ENCODE assay signal across 8 cellular contexts in genomic region chr22:38352436-38352835, GRCh38.
"Had no signal": no experiment of that assay in that cellular context is flagged by ENCODE, and none has a peak within 500 bp of the region (broad histone marks: within the 10 kb centered on the region; RNA-seq: fewer than 3 reads in every experiment).

No MANE protein-coding gene starts in this region.

- H3K4me1 Mint-ChIP-seq: activated naive CD8-positive, alpha-beta T cell treated with anti-CD3 and anti-CD28 coated beads for 36 hours; activated T-helper 17 cell treated with anti-CD3 and anti-CD28 coated beads, Interleukin-2, amount 50 U/mL, for 72 hours had no signal

- H3K27ac Mint-ChIP-seq: activated naive CD8-positive, alpha-beta T cell treated with anti-CD3 and anti-CD28 coated beads for 36 hours; activated T-helper 17 cell treated with anti-CD3 and anti-CD28 coated beads, Interleukin-2, amount 50 U/mL, for 72 hours; naive thymus-derived CD8-positive, alpha-beta T cell; neural progenitor cell; stimulated activated effector memory CD8-positive, alpha-beta T cell treated with anti-CD3 and anti-CD28 coated beads, Interleukin-12 subunit alpha, Interleukin-12 subunit beta, amount 100 ng/mL, for 72 hours; T-helper 1 cell treated with Interleukin-12 subunit alpha and Interleukin-12 subunit beta and Interleukin-4 antibody, amounts not matched to agents 30 μg/mL and 1 μg/mL, for 36 hours; WTC11 had no signal

- H3K4me3 Mint-ChIP-seq: activated naive CD8-positive, alpha-beta T cell treated with anti-CD3 and anti-CD28 coated beads for 36 hours; activated T-helper 17 cell treated with anti-CD3 and anti-CD28 coated beads, Interleukin-2, amount 50 U/mL, for 72 hours; naive thymus-derived CD8-positive, alpha-beta T cell; neural progenitor cell; stimulated activated effector memory CD8-positive, alpha-beta T cell treated with anti-CD3 and anti-CD28 coated beads, Interleukin-12 subunit alpha, Interleukin-12 subunit beta, amount 100 ng/mL, for 72 hours; stimulated activated naive CD8-positive, alpha-beta T cell treated with anti-CD3 and anti-CD28 coated beads, Interleukin-15, amount 100 ng/mL, for 72 hours; T-helper 1 cell treated with Interleukin-12 subunit alpha and Interleukin-12 subunit beta and Interleukin-4 antibody, amounts not matched to agents 30 μg/mL and 1 μg/mL, for 36 hours; WTC11 had no signal

- H3K27me3 Mint-ChIP-seq: activated naive CD8-positive, alpha-beta T cell treated with anti-CD3 and anti-CD28 coated beads for 36 hours; activated T-helper 17 cell treated with anti-CD3 and anti-CD28 coated beads, Interleukin-2, amount 50 U/mL, for 72 hours had no signal

- H3K36me3 Mint-ChIP-seq: activated naive CD8-positive, alpha-beta T cell treated with anti-CD3 and anti-CD28 coated beads for 36 hours; naive thymus-derived CD8-positive, alpha-beta T cell had no signal

- H3K9me3 Mint-ChIP-seq: activated naive CD8-positive, alpha-beta T cell treated with anti-CD3 and anti-CD28 coated beads for 36 hours; activated T-helper 17 cell treated with anti-CD3 and anti-CD28 coated beads, Interleukin-2, amount 50 U/mL, for 72 hours; naive thymus-derived CD8-positive, alpha-beta T cell; neural progenitor cell; stimulated activated effector memory CD8-positive, alpha-beta T cell treated with anti-CD3 and anti-CD28 coated beads, Interleukin-12 subunit alpha, Interleukin-12 subunit beta, amount 100 ng/mL, for 72 hours; stimulated activated naive CD8-positive, alpha-beta T cell treated with anti-CD3 and anti-CD28 coated beads, Interleukin-15, amount 100 ng/mL, for 72 hours; T-helper 1 cell treated with Interleukin-12 subunit alpha and Interleukin-12 subunit beta and Interleukin-4 antibody, amounts not matched to agents 30 μg/mL and 1 μg/mL, for 36 hours; WTC11 had no signal
